In the genomic region with DNA sequence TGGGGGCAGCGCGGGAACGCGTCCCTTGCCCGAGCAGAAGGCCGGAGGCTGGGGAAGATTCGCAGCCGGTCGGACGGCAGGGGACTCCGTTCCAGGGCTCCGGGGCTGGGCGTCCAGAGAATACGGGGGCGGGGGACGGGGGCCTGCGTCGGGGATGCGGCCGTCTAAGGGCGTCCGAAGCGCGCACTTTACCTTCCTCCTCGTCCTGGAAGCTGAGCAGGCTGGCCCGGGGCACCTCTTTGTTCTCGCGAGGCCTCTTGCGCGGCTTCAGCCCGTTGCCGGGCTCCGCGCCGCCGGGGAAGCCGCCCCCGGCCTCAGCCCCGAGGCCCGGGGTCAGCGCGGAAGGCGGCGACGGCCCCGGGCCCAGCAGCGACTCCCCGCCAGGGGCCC, we compare ENCODE assay signal across 1 cellular context.
TF ChIP-seq lines count a peak whose summit lies in the region.

No MANE protein-coding gene starts in this region.

TF ChIP-seq in HepG2, 621 proteins besides CTCF, POLR2A, EP300 and RAD21 (continued from another document):
- TF ChIP-seq, protein P1, sequence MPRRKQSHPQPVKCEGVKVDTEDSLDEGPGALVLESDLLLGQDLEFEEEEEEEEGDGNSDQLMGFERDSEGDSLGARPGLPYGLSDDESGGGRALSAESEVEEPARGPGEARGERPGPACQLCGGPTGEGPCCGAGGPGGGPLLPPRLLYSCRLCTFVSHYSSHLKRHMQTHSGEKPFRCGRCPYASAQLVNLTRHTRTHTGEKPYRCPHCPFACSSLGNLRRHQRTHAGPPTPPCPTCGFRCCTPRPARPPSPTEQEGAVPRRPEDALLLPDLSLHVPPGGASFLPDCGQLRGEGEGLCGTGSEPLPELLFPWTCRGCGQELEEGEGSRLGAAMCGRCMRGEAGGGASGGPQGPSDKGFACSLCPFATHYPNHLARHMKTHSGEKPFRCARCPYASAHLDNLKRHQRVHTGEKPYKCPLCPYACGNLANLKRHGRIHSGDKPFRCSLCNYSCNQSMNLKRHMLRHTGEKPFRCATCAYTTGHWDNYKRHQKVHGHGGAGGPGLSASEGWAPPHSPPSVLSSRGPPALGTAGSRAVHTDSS (CRISPR knock-in tag; conservative IDR thresholded peaks at IDR 0.05) = no peak
- TF ChIP-seq RXRA (CRISPR knock-in tag; IDR thresholded peaks at IDR 0.05) (no peak), REL (CRISPR knock-in tag; conservative IDR thresholded peaks at IDR 0.05) (no peak), RBM39 (IDR thresholded peaks at IDR 0.05; ENCODE audit: low read depth, low read length, poor library complexity, severe bottlenecking) (no peak), ADNP (CRISPR knock-in tag; IDR thresholded peaks at IDR 0.05) (no peak), ZNF777 (CRISPR knock-in tag; IDR thresholded peaks at IDR 0.05) (peak; percentile 79), TBX3 (IDR thresholded peaks at IDR 0.05; ENCODE audit: borderline replicate concordance) (no peak), AGO2 (optimal IDR thresholded peaks at IDR 0.05; ENCODE audit: low read depth, low read length) (peak; percentile 8), ELF3 (CRISPR knock-in tag; IDR thresholded peaks at IDR 0.05) (0 out of 2 replicates have a peak, but pooled peaks have one; percentile 3), HMGA1 (CRISPR knock-in tag; conservative IDR thresholded peaks at IDR 0.05) (no peak), MYC (CRISPR knock-in tag; IDR thresholded peaks at IDR 0.05; ENCODE audit: borderline replicate concordance) (no peak), NFRKB (IDR thresholded peaks at IDR 0.05) (no peak), FOSL1 (CRISPR knock-in tag; IDR thresholded peaks at IDR 0.05; ENCODE audit: borderline replicate concordance) (no peak), ZNF44 (CRISPR knock-in tag; IDR thresholded peaks at IDR 0.05) (no peak), CHD2 (IDR thresholded peaks at IDR 0.05; ENCODE audit: low read depth, low read length) (peak; percentile 77), ZBTB38 (CRISPR knock-in tag; IDR thresholded peaks at IDR 0.05) (no peak), NCOR1 (IDR thresholded peaks at IDR 0.05; ENCODE audit: borderline replicate concordance, low read length) (no peak), ZNF501 (CRISPR knock-in tag; IDR thresholded peaks at IDR 0.05) (no peak), SIN3B (IDR thresholded peaks at IDR 0.05; ENCODE audit: low read length) (no peak), ZKSCAN1 (IDR thresholded peaks at IDR 0.05; ENCODE audit: low read length) (no peak), KLF12 (CRISPR knock-in tag; IDR thresholded peaks at IDR 0.05; ENCODE audit: borderline replicate concordance) (no peak)
- TF ChIP-seq, protein P2, sequence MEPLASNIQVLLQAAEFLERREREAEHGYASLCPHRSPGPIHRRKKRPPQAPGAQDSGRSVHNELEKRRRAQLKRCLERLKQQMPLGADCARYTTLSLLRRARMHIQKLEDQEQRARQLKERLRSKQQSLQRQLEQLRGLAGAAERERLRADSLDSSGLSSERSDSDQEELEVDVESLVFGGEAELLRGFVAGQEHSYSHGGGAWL (CRISPR knock-in tag; IDR thresholded peaks at IDR 0.05) = 0 out of 2 replicates have a peak, but pooled peaks have one; percentile 47
- TF ChIP-seq, protein P3, sequence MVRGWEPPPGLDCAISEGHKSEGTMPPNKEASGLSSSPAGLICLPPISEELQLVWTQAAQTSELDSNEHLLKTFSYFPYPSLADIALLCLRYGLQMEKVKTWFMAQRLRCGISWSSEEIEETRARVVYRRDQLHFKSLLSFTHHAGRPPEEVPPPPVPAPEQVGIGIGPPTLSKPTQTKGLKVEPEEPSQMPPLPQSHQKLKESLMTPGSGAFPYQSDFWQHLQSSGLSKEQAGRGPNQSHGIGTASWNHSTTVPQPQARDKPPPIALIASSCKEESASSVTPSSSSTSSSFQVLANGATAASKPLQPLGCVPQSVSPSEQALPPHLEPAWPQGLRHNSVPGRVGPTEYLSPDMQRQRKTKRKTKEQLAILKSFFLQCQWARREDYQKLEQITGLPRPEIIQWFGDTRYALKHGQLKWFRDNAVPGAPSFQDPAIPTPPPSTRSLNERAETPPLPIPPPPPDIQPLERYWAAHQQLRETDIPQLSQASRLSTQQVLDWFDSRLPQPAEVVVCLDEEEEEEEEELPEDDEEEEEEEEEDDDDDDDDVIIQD (CRISPR knock-in tag; IDR thresholded peaks at IDR 0.05; ENCODE audit: low read depth) = no peak
- TF ChIP-seq, protein P4, sequence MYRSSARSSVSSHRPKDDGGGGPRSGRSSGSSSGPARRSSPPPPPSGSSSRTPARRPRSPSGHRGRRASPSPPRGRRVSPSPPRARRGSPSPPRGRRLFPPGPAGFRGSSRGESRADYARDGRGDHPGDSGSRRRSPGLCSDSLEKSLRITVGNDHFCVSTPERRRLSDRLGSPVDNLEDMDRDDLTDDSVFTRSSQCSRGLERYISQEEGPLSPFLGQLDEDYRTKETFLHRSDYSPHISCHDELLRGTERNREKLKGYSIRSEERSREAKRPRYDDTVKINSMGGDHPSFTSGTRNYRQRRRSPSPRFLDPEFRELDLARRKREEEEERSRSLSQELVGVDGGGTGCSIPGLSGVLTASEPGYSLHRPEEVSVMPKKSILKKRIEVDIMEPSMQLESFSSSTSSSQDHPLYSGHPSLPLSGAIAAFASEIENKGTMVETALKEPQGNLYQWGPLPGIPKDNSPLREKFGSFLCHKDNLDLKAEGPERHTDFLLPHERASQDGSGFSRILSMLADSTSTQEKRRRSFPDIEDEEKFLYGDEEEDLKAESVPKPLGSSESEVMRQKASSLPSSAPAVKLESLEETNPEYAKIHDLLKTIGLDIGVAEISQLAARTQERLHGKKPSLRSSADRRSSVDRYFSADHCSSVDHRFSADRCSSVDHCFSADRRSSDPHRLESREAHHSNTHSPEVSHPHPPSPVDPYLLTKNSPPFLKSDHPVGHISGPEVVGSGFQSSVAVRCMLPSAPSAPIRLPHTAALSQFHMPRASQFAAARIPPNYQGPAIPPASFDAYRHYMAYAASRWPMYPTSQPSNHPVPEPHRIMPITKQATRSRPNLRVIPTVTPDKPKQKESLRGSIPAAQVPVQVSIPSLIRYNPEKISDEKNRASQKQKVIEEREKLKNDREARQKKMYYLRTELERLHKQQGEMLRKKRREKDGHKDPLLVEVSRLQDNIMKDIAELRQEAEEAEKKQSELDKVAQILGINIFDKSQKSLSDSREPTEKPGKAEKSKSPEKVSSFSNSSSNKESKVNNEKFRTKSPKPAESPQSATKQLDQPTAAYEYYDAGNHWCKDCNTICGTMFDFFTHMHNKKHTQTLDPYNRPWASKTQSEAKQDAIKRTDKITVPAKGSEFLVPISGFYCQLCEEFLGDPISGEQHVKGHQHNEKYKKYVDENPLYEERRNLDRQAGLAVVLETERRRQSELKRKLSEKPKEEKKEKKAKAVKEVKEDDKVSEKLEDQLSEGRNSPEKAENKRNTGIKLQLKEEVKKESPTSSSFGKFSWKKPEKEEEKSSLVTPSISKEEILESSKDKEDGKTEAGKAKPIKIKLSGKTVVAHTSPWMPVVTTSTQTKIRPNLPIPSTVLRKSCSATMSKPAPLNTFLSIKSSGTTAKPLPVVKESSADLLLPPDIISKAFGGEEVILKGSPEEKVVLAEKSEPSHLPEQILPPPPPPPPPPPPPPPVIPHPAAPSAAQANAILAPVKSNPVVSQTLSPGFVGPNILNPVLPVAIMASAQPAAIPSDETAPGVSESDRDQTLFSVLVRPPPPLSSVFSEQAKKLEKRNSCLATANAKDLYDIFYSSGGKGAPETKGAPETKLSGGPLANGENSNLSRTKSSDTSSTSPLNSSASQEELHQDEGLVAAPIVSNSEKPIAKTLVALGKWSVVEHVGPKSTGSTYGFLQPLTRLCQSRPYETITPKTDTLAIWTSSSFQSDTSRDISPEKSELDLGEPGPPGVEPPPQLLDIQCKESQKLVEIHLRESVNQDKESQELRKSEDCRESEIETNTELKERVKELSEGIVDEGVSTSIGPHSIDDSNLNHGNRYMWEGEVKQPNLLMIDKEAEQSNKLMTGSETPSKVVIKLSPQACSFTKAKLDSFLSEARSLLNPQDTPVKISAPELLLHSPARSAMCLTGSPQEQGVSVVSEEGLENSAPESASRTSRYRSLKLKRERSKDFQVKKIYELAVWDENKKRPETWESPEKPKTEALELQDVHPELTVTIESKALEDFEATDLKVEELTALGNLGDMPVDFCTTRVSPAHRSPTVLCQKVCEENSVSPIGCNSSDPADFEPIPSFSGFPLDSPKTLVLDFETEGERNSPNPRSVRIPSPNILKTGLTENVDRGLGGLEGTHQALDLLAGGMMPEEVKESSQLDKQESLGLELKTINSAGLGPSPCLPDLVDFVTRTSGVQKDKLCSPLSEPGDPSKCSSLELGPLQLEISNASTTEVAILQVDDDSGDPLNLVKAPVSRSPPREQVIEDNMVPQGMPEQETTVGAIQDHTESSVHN (CRISPR knock-in tag; IDR thresholded peaks at IDR 0.05) = no peak
- TF ChIP-seq, protein P5, sequence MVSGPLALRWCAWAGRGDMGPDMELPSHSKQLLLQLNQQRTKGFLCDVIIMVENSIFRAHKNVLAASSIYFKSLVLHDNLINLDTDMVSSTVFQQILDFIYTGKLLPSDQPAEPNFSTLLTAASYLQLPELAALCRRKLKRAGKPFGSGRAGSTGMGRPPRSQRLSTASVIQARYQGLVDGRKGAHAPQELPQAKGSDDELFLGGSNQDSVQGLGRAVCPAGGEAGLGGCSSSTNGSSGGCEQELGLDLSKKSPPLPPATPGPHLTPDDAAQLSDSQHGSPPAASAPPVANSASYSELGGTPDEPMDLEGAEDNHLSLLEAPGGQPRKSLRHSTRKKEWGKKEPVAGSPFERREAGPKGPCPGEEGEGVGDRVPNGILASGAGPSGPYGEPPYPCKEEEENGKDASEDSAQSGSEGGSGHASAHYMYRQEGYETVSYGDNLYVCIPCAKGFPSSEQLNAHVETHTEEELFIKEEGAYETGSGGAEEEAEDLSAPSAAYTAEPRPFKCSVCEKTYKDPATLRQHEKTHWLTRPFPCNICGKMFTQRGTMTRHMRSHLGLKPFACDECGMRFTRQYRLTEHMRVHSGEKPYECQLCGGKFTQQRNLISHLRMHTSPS (CRISPR knock-in tag; IDR thresholded peaks at IDR 0.05; ENCODE audit: low read depth) = no peak
- TF ChIP-seq, protein P6, sequence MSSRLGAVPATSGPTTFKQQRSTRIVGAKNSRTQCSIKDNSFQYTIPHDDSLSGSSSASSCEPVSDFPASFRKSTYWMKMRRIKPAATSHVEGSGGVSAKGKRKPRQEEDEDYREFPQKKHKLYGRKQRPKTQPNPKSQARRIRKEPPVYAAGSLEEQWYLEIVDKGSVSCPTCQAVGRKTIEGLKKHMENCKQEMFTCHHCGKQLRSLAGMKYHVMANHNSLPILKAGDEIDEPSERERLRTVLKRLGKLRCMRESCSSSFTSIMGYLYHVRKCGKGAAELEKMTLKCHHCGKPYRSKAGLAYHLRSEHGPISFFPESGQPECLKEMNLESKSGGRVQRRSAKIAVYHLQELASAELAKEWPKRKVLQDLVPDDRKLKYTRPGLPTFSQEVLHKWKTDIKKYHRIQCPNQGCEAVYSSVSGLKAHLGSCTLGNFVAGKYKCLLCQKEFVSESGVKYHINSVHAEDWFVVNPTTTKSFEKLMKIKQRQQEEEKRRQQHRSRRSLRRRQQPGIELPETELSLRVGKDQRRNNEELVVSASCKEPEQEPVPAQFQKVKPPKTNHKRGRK (CRISPR knock-in tag; IDR thresholded peaks at IDR 0.05) = no peak
